Comparison of ENCODE assay signal across 20 cellular contexts in the genomic region with DNA sequence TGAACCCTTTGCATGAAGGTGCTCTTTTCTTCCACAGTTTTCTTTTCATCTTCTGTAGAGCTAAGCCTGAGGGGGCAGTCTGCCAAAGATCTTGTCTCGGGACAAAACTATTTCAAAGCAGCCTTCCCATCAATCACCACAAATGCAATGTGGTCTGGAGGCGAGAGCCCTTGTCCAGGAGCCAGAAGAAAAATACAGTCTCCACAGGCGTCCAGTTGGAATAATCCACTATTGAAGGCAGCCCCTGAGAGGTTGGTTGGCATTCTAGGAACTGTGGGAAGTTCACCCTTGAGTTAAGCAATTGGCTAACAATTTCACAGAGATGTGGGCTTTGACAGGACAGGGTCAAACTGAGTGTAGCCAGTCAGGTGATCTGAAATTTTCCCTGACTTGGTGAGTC.
A peak's percentile ranks its signal among the peaks of the same experiment; 100 is the strongest.
DNase-seq lines count a peak whose midpoint lies in the region; ATAC-seq and TF ChIP-seq lines count a peak whose summit lies in the region.
"Had no signal": no experiment of that assay in that cellular context is flagged by ENCODE, and none has a peak within 500 bp of the region (broad histone marks: within the 10 kb centered on the region; RNA-seq: fewer than 3 reads in every experiment).

No MANE protein-coding gene starts in this region.

- H3K27me3 ChIP-seq in SK-N-SH (ENCODE audit: insufficient read depth) = no peaks in the 10 kb centered on the region
- no peaks in the 10 kb centered on the region for H3K27me3 ChIP-seq in psoas muscle (ENCODE audit: insufficient read depth in 3 of 3, low read length in 2 of 3)
- H3K27me3 ChIP-seq: BLaER1, pancreas had no signal

- peak; percentile 37 to 67 (median 60) for ATAC-seq in psoas muscle
- ATAC-seq: activated CD8-positive, alpha-beta memory T cell treated with anti-CD3 and anti-CD28 coated beads, Interleukin-2, amount 10 ng/mL, durations not matched to agents 7 days and 5 days; esophagus mucosa; GM12878; pancreas had no signal

- WGBS in SK-N-SH (ENCODE audit: low lambda C conversion rate) = 16% methylated on average over 3 of the region's 3 CpGs
- WGBS in psoas muscle, 3 donors = 8 to 10% (median 9%) methylated on average over 3 of the region's 3 CpGs

- POLR2A ChIA-PET in SK-N-SH (lab: Yijun Ruan, JAX) = no interaction called here

- H3K4me3 ChIP-seq in SK-N-SH (ENCODE audit: low read depth in 2 of 2, low read length in 1 of 2) = no peak overlapping the region
- H3K4me3 ChIP-seq in fibroblast of villous mesenchyme (ENCODE audit: low read depth, low read length) = no peak overlapping the region
- peak overlapping the region; percentile 22 for H3K4me3 ChIP-seq in psoas muscle
- H3K4me3 ChIP-seq: BLaER1, GM12878, pancreas had no signal

- H3K9me3 ChIP-seq in SK-N-SH (no peaks in the 10 kb centered on the region), psoas muscle (no peaks in the 10 kb centered on the region)
- H3K9me3 ChIP-seq: BLaER1, pancreas had no signal

- CTCF ChIA-PET in SK-N-SH (lab: Yijun Ruan, JAX) = interaction anchor here (1.2 kb wide), 1 partner anchor 74 kb away, joined by 3 read pairs; no protein-coding TSS in a partner anchor

- peaks cover 4% of the 10 kb centered on the region for H3F3A ChIP-seq in SK-N-SH (replicated peaks; ENCODE audit: insufficient read depth)

- no peak overlapping the region for H3K9ac ChIP-seq in SK-N-SH
- H3K9ac ChIP-seq: BLaER1 had no signal

- no peak overlapping the region for H2AFZ ChIP-seq in SK-N-SH (ENCODE audit: low read depth)

- TF ChIP-seq CTCF in SK-N-SH (IDR thresholded peaks at IDR 0.05) (no peak), fibroblast of villous mesenchyme (IDR thresholded peaks at IDR 0.05; ENCODE audit: insufficient read depth, low read depth, low read length) (no peak), psoas muscle (IDR thresholded peaks at IDR 0.05) (no peak)

- no peaks in the 10 kb centered on the region for H3K36me3 ChIP-seq in SK-N-SH (replicated peaks in 1 of 2; ENCODE audit: control insufficient read depth in 1 of 2, insufficient read depth in 2 of 2, low read length in 1 of 2)
- no peaks in the 10 kb centered on the region for H3K36me3 ChIP-seq in psoas muscle (ENCODE audit: insufficient read depth in 1 of 2, low read depth in 1 of 2)
- H3K36me3 ChIP-seq: BLaER1, pancreas had no signal

- peak; percentile 78 for DNase-seq in ELF-1 (ENCODE audit: low read depth, low spot score)
- no peak for DNase-seq in SK-N-SH
- peak; percentile 27 for DNase-seq in fibroblast of villous mesenchyme (ENCODE audit: low read depth)
- no peak for DNase-seq in psoas muscle
- DNase-seq in KG1 (lab: John Stamatoyannopoulos, UW) = no peak
- no peak for DNase-seq in NCI-H345 treated with DMSO at 0.1 percent for 48 hours (lab: John Stamatoyannopoulos, UW; ENCODE audit: unreplicated experiment)
- DNase-seq in NCI-H187 treated with DMSO at 0.1 percent for 48 hours (lab: John Stamatoyannopoulos, UW) = no peak
- DNase-seq in MV-4-11 (lab: John Stamatoyannopoulos, UW) = no peak
- DNase-seq: activated CD8-positive, alpha-beta memory T cell treated with anti-CD3 and anti-CD28 coated beads, Interleukin-2, amount 10 ng/mL, durations not matched to agents 7 days and 5 days; activated naive CD4-positive, alpha-beta T cell; DMS79; KBM-7; NCI-H2029; NCI-H82; pancreas; stimulated activated CD4-positive, alpha-beta T cell treated with anti-CD3 and anti-CD28 coated beads, Interleukin-4, amount 100 ng/mL, for 4 hours; stimulated activated naive CD4-positive, alpha-beta T cell treated with Interleukin-2 at 50 U/mL for 16 hours had no signal

- H3K27ac ChIP-seq in SK-N-SH (ENCODE audit: low read depth in 2 of 2, low read length in 1 of 2) (peak overlapping the region; percentile 36 to 81; a peak in 3 of 4 replicates), psoas muscle (no peak overlapping the region)
- H3K27ac ChIP-seq: BLaER1, pancreas had no signal

- H3K4me2 ChIP-seq in SK-N-SH = peak overlapping the region; percentile 46; the same call in 1 of the 2 replicates
- H3K4me2 ChIP-seq: BLaER1 had no signal

- H3K79me2 ChIP-seq in SK-N-SH (ENCODE audit: insufficient read depth) = no peaks in the 10 kb centered on the region

- no peak; the same call in 1 of the 2 replicates for TF ChIP-seq RAD21 in SK-N-SH (IDR thresholded peaks at IDR 0.05; ENCODE audit: low read length)

- intact Hi-C loops in psoas muscle (cut with DNase I) = no loop called here

- TF ChIP-seq EP300 in SK-N-SH (IDR thresholded peaks at IDR 0.05; ENCODE audit: borderline replicate concordance in 1 of 2, low read depth in 1 of 2, low read length in 1 of 2) = 0 out of 4 replicates have a peak, but pooled peaks of 1 of the 2 experiments have one; percentile 8

- no peaks in the 10 kb centered on the region for H3K9me2 ChIP-seq in SK-N-SH

- H3K4me1 ChIP-seq in SK-N-SH (ENCODE audit: control insufficient read depth in 1 of 2, insufficient read depth in 2 of 2, low read depth in 1 of 2, low read length in 1 of 2) = peaks cover 0 to 20% of the 10 kb centered on the region in 2 experiments; a peak in 2 of 4 replicates
- peaks cover 11% of the 10 kb centered on the region for H3K4me1 ChIP-seq in psoas muscle
- H3K4me1 ChIP-seq: BLaER1, pancreas had no signal

- no peaks in the 10 kb centered on the region for H4K20me1 ChIP-seq in SK-N-SH (ENCODE audit: insufficient read depth)
- H4K20me1 ChIP-seq: BLaER1 had no signal

TF ChIP-seq in SK-N-SH, 30 proteins besides CTCF, POLR2A, EP300 and RAD21 (continues in another document):
- no peak for TF ChIP-seq MEF2A (IDR thresholded peaks at IDR 0.05; ENCODE audit: borderline replicate concordance, low read depth)
- TF ChIP-seq, protein P1, sequence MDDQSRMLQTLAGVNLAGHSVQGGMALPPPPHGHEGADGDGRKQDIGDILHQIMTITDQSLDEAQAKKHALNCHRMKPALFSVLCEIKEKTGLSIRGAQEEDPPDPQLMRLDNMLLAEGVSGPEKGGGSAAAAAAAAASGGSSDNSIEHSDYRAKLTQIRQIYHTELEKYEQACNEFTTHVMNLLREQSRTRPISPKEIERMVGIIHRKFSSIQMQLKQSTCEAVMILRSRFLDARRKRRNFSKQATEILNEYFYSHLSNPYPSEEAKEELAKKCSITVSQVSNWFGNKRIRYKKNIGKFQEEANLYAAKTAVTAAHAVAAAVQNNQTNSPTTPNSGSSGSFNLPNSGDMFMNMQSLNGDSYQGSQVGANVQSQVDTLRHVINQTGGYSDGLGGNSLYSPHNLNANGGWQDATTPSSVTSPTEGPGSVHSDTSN (IDR thresholded peaks at IDR 0.05) = peak; percentile 88
- TF ChIP-seq RCOR1 (IDR thresholded peaks at IDR 0.05; ENCODE audit: low read length) = no peak
- no peak for TF ChIP-seq RFX5 (IDR thresholded peaks at IDR 0.05; ENCODE audit: low read length)
- 0 out of 2 replicates have a peak, but pooled peaks have one; percentile 47 for TF ChIP-seq TEAD4 (IDR thresholded peaks at IDR 0.05; ENCODE audit: borderline replicate concordance, insufficient read depth)
- TF ChIP-seq, protein P2, sequence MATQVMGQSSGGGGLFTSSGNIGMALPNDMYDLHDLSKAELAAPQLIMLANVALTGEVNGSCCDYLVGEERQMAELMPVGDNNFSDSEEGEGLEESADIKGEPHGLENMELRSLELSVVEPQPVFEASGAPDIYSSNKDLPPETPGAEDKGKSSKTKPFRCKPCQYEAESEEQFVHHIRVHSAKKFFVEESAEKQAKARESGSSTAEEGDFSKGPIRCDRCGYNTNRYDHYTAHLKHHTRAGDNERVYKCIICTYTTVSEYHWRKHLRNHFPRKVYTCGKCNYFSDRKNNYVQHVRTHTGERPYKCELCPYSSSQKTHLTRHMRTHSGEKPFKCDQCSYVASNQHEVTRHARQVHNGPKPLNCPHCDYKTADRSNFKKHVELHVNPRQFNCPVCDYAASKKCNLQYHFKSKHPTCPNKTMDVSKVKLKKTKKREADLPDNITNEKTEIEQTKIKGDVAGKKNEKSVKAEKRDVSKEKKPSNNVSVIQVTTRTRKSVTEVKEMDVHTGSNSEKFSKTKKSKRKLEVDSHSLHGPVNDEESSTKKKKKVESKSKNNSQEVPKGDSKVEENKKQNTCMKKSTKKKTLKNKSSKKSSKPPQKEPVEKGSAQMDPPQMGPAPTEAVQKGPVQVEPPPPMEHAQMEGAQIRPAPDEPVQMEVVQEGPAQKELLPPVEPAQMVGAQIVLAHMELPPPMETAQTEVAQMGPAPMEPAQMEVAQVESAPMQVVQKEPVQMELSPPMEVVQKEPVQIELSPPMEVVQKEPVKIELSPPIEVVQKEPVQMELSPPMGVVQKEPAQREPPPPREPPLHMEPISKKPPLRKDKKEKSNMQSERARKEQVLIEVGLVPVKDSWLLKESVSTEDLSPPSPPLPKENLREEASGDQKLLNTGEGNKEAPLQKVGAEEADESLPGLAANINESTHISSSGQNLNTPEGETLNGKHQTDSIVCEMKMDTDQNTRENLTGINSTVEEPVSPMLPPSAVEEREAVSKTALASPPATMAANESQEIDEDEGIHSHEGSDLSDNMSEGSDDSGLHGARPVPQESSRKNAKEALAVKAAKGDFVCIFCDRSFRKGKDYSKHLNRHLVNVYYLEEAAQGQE (IDR thresholded peaks at IDR 0.05; ENCODE audit: low read depth, low read length) = no peak; the same call in none of the 2 replicates
- TF ChIP-seq, protein P3, sequence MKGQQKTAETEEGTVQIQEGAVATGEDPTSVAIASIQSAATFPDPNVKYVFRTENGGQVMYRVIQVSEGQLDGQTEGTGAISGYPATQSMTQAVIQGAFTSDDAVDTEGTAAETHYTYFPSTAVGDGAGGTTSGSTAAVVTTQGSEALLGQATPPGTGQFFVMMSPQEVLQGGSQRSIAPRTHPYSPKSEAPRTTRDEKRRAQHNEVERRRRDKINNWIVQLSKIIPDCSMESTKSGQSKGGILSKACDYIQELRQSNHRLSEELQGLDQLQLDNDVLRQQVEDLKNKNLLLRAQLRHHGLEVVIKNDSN (IDR thresholded peaks at IDR 0.05; ENCODE audit: borderline replicate concordance, low read depth) = no peak
- no peak for TF ChIP-seq SMC3 (IDR thresholded peaks at IDR 0.05; ENCODE audit: low read depth, low read length)
- no peak for TF ChIP-seq ELF1 (IDR thresholded peaks at IDR 0.05)
- 0 out of 2 replicates have a peak, but pooled peaks have one; percentile 43 for TF ChIP-seq RXRA (IDR thresholded peaks at IDR 0.05; ENCODE audit: borderline replicate concordance, low read depth)
- no peak for TF ChIP-seq POLR2AphosphoS5 (IDR thresholded peaks at IDR 0.05; ENCODE audit: low read depth, low read length)
- TF ChIP-seq, protein P4, sequence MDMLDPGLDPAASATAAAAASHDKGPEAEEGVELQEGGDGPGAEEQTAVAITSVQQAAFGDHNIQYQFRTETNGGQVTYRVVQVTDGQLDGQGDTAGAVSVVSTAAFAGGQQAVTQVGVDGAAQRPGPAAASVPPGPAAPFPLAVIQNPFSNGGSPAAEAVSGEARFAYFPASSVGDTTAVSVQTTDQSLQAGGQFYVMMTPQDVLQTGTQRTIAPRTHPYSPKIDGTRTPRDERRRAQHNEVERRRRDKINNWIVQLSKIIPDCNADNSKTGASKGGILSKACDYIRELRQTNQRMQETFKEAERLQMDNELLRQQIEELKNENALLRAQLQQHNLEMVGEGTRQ (IDR thresholded peaks at IDR 0.05; ENCODE audit: borderline replicate concordance, low read depth, low read length) = no peak
- no peak for TF ChIP-seq NRF1 (IDR thresholded peaks at IDR 0.05; ENCODE audit: low read depth, low read length)
- TF ChIP-seq GATA2 (CRISPR knock-in tag; IDR thresholded peaks at IDR 0.05) = no peak

Comparison
In these comparisons a context has a peak if more than half of its experiments do, and no peak if none do; other contexts are left out.
1. DNase-seq: peak in ELF-1 (single experiment) and fibroblast of villous mesenchyme (single experiment); none in SK-N-SH (single experiment), psoas muscle (0 of 2), KG1 (single experiment), NCI-H345 treated with DMSO at 0.1 percent for 48 hours (single experiment), NCI-H187 treated with DMSO at 0.1 percent for 48 hours (single experiment) and MV-4-11 (single experiment).